2 cellular contexts compared by ENCODE assay signal in the genomic region with DNA sequence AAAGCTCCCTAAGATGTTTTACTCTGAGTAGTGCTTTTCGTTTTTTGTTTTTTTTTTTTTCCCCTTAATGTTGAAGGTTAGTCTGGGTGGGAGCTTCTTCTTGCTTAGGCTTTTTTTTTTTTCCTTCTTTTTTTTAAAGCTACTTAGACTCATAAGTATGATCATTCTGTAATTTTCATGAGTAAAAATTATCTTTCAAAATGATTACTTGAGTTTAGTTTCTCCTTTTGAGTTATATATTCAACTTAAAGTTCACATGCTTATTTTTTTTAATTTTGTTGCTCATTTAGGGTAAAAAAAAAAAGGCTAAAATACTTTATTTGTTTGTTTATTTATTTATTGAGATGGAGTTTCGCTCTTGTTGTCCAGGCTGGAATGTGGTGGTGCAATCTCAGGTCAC.
TF ChIP-seq lines count a peak whose summit lies in the region.

No MANE protein-coding gene starts in this region.

TF ChIP-seq in HepG2, 621 proteins besides CTCF, POLR2A, EP300 and RAD21:
- no peak for TF ChIP-seq SIN3A (IDR thresholded peaks at IDR 0.05; ENCODE audit: borderline replicate concordance, low read depth, low read length)
- no peak for TF ChIP-seq SIX4 (CRISPR knock-in tag; IDR thresholded peaks at IDR 0.05)
- TF ChIP-seq FOXP1 (IDR thresholded peaks at IDR 0.05): no peak
- TF ChIP-seq FOXP1 (CRISPR knock-in tag; IDR thresholded peaks at IDR 0.05): 0 out of 2 replicates have a peak, but pooled peaks have one; percentile 19
- TF ChIP-seq ZKSCAN1 (IDR thresholded peaks at IDR 0.05; ENCODE audit: low read length): no peak
- TF ChIP-seq TEAD3 (CRISPR knock-in tag; optimal IDR thresholded peaks at IDR 0.05; ENCODE audit: borderline replicate concordance): peak; percentile 40

TF ChIP-seq in GM12878, 131 proteins besides CTCF, POLR2A, EP300 and RAD21:
- no peak for TF ChIP-seq RCOR1 (conservative IDR thresholded peaks at IDR 0.05; ENCODE audit: low read depth, low read length)
- TF ChIP-seq JUNB (IDR thresholded peaks at IDR 0.05): peak; percentile 83
- TF ChIP-seq SMAD5 (IDR thresholded peaks at IDR 0.05; ENCODE audit: low read depth): no peak
- TF ChIP-seq NBN (IDR thresholded peaks at IDR 0.05): no peak
- TF ChIP-seq NFYA (IDR thresholded peaks at IDR 0.05; ENCODE audit: borderline replicate concordance, low read depth, low read length): no peak
- no peak for TF ChIP-seq HDAC2 (IDR thresholded peaks at IDR 0.05)
- no peak for TF ChIP-seq PBX3 (IDR thresholded peaks at IDR 0.05; ENCODE audit: insufficient replicate concordance, low read depth, low read length)
- TF ChIP-seq ZNF207 (IDR thresholded peaks at IDR 0.05; ENCODE audit: borderline replicate concordance): no peak
TF ChIP-seq in GM12878: peak in this region for 1.
